ENCODE assay signal across 10 cellular contexts in the genomic region with DNA sequence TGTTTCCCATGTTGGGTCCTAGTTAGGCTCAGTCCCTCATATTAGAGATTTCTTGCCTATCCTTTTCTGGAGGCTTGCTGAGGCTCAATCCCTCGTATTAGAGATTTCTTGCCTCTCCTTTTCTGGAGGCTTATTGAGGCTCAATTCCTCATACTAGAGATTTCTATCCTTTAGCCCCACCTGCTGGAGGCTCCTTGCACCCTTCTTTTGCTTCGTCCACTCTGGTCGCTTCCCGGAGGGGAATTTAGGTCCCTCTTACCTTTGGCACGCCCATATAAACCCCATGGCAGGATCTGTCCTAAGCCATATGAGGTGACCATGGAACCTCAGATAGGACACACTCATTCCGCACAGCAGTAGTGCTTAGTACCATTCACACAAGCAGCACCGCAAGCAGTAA. TPM values are rescaled to one million over a fixed set of nuclear protein-coding genes. Genes with fewer than 3 reads are reported as not detected.
DNase-seq lines count a peak whose midpoint lies in the region; ATAC-seq and TF ChIP-seq lines count a peak whose summit lies in the region.
"Had no signal": no experiment of that assay in that cellular context is flagged by ENCODE, and none has a peak within 500 bp of the region (broad histone marks: within the 10 kb centered on the region; RNA-seq: fewer than 3 reads in every experiment).

No MANE protein-coding gene starts in this region.

- no peaks in the 10 kb centered on the region for H3K36me3 ChIP-seq in Loucy (ENCODE audit: insufficient read depth, low read length)
- no peaks in the 10 kb centered on the region for H3K36me3 ChIP-seq in neural progenitor cell
- no peaks in the 10 kb centered on the region for H3K36me3 ChIP-seq in left lung
- H3K36me3 ChIP-seq: suprapubic skin had no signal

- H3K27me3 Mint-ChIP-seq in neural progenitor cell (ENCODE audit: insufficient read depth, low read depth) = peaks cover 2% of the 10 kb centered on the region
- peaks cover 2% of the 10 kb centered on the region for H3K27me3 Mint-ChIP-seq in endothelial cell (ENCODE audit: unreplicated experiment)
- no peaks in the 10 kb centered on the region for H3K27me3 Mint-ChIP-seq in Calu3 (ENCODE audit: unreplicated experiment)

- H3K9me3 Mint-ChIP-seq in neural progenitor cell = peaks cover 25% of the 10 kb centered on the region
- no peaks in the 10 kb centered on the region for H3K9me3 Mint-ChIP-seq in endothelial cell (ENCODE audit: unreplicated experiment)
- peaks cover 4% of the 10 kb centered on the region for H3K9me3 Mint-ChIP-seq in Calu3 (ENCODE audit: low read depth, unreplicated experiment)

- H4K20me1 ChIP-seq in Loucy (ENCODE audit: insufficient read depth, low read length, poor library complexity, severe bottlenecking) (no peaks in the 10 kb centered on the region), neural progenitor cell (ENCODE audit: low read depth) (no peaks in the 10 kb centered on the region)

- H3K79me2 ChIP-seq in Loucy (ENCODE audit: insufficient read depth, low read length) (no peaks in the 10 kb centered on the region), neural progenitor cell (ENCODE audit: low read depth) (no peaks in the 10 kb centered on the region)

- H3K27ac Mint-ChIP-seq in neural progenitor cell (no peak overlapping the region), endothelial cell (ENCODE audit: unreplicated experiment) (no peak overlapping the region), Calu3 (ENCODE audit: unreplicated experiment) (no peak overlapping the region)

- H3K9me2 ChIP-seq in Loucy (replicated peaks; ENCODE audit: low read depth, low read length) = no peaks in the 10 kb centered on the region

- H3K4me1 Mint-ChIP-seq in neural progenitor cell = peaks cover 11% of the 10 kb centered on the region
- H3K4me1 Mint-ChIP-seq in endothelial cell (ENCODE audit: unreplicated experiment) = peaks cover 2% of the 10 kb centered on the region
- H3K4me1 Mint-ChIP-seq in Calu3 (ENCODE audit: low read depth, unreplicated experiment) = no peaks in the 10 kb centered on the region

- peaks cover 5% of the 10 kb centered on the region for H3K4me1 ChIP-seq in Loucy (ENCODE audit: insufficient read depth, low read length, poor library complexity, severe bottlenecking)
- peaks cover 15% of the 10 kb centered on the region for H3K4me1 ChIP-seq in neural progenitor cell
- no peaks in the 10 kb centered on the region for H3K4me1 ChIP-seq in left lung
- H3K4me1 ChIP-seq: suprapubic skin had no signal

- H3K4me3 Mint-ChIP-seq in neural progenitor cell = no peak overlapping the region
- no peak overlapping the region for H3K4me3 Mint-ChIP-seq in endothelial cell (ENCODE audit: unreplicated experiment)
- H3K4me3 Mint-ChIP-seq in Calu3 (ENCODE audit: low read depth, unreplicated experiment) = no peak overlapping the region

- DNase-seq in DMS53 (lab: John Stamatoyannopoulos, UW) (peak; percentile 61), DMS53 treated with DMSO at 0.1 percent for 48 hours (lab: John Stamatoyannopoulos, UW; ENCODE audit: unreplicated experiment) (no peak), choroid plexus epithelial cell (ENCODE audit: low read depth) (peak; percentile 39), neural progenitor cell (ENCODE audit: low spot score) (peak; percentile 82), left lung (no peak), endothelial cell (ENCODE audit: low spot score) (no peak), Calu3 (no peak)
- DNase-seq: cerebellar nuclear complex had no signal

- H3K9ac ChIP-seq in Loucy (ENCODE audit: low read depth, low read length, poor library complexity, severe bottlenecking) = no peak overlapping the region
- no peak overlapping the region for H3K9ac ChIP-seq in neural progenitor cell

- BruUV-seq in Calu3 (replicated peaks; lab: Mats Ljungman, UMichigan) = no TSS peak

- no peak overlapping the region for H2AFZ ChIP-seq in Loucy (ENCODE audit: low read length)
- H2AFZ ChIP-seq in neural progenitor cell (replicated peaks) = no peak overlapping the region

- H3K27ac ChIP-seq in neural progenitor cell (no peak overlapping the region), left lung (no peak overlapping the region)
- H3K27ac ChIP-seq: suprapubic skin had no signal

- H3K4me3 ChIP-seq in Loucy (ENCODE audit: low read length, poor library complexity, severe bottlenecking) = no peak overlapping the region
- H3K4me3 ChIP-seq in choroid plexus epithelial cell (ENCODE audit: low read depth, low read length) = no peak overlapping the region
- no peak overlapping the region for H3K4me3 ChIP-seq in neural progenitor cell
- H3K4me3 ChIP-seq in left lung = no peak overlapping the region
- H3K4me3 ChIP-seq: suprapubic skin had no signal

- ATAC-seq in left lung = no peak

- H3K27me3 ChIP-seq in Loucy (ENCODE audit: insufficient read depth, low read length, poor library complexity, severe bottlenecking) = no peaks in the 10 kb centered on the region
- peaks cover 13% of the 10 kb centered on the region for H3K27me3 ChIP-seq in neural progenitor cell
- H3K27me3 ChIP-seq in left lung = no peaks in the 10 kb centered on the region
- H3K27me3 ChIP-seq: suprapubic skin had no signal

- H3F3A ChIP-seq in Loucy (ENCODE audit: low read depth) (no peaks in the 10 kb centered on the region), neural progenitor cell (ENCODE audit: low read depth) (peaks cover 4% of the 10 kb centered on the region)

- H3K36me3 Mint-ChIP-seq in neural progenitor cell = peaks cover 12% of the 10 kb centered on the region
- H3K36me3 Mint-ChIP-seq in endothelial cell (ENCODE audit: low read depth, unreplicated experiment) = peaks cover 15% of the 10 kb centered on the region
- H3K36me3 Mint-ChIP-seq in Calu3 (ENCODE audit: insufficient read depth, unreplicated experiment) = no peaks in the 10 kb centered on the region

- intact Hi-C loops in left lung (cut with DNase I) (loop anchor here in 1 of 2 donors (10.0 kb wide), 1 partner anchor 150 kb away; the partner anchor contains the start of gene SEPTIN3), Calu3 (cut with micrococcal nuclease; ENCODE audit: unreplicated experiment) (no loop called here)

- H3K9me3 ChIP-seq in Loucy (ENCODE audit: insufficient read depth, low read depth, low read length) = peaks cover 6% of the 10 kb centered on the region; the same call in 1 of the 2 replicates
- no peaks in the 10 kb centered on the region for H3K9me3 ChIP-seq in neural progenitor cell (ENCODE audit: low read depth)
- H3K9me3 ChIP-seq in left lung = peaks cover 0 to 16% of the 10 kb centered on the region in 2 donors
- H3K9me3 ChIP-seq: suprapubic skin had no signal

- H3K4me2 ChIP-seq in Loucy (ENCODE audit: low read depth, low read length, poor library complexity, severe bottlenecking) (no peak overlapping the region), neural progenitor cell (no peak overlapping the region)

- CTCF ChIA-PET in Calu3 (lab: Charles Lee) = no interaction called here

- peak; percentile 59 for TF ChIP-seq CTCF in Loucy (conservative IDR thresholded peaks at IDR 0.05; ENCODE audit: low read length)
- peak; percentile 55 for TF ChIP-seq CTCF in choroid plexus epithelial cell (conservative IDR thresholded peaks at IDR 0.05; ENCODE audit: low read depth, low read length)
- peak; percentile 71 for TF ChIP-seq CTCF in neural progenitor cell (IDR thresholded peaks at IDR 0.05)
- TF ChIP-seq CTCF in left lung (IDR thresholded peaks at IDR 0.05) = no peak
- TF ChIP-seq CTCF in endothelial cell (IDR thresholded peaks at IDR 0.05; ENCODE audit: unreplicated experiment) = no peak
- TF ChIP-seq CTCF in Calu3 (IDR thresholded peaks at IDR 0.05; ENCODE audit: unreplicated experiment) = no peak

RNA-seq across cellular contexts. Expression of gene CYP2D6, which starts 15.9 kb away (rescaled TPM):
- total RNA-seq in neural progenitor cell (ENCODE audit: low replicate concordance) = 0.24 and 1.5 TPM in 2 replicates
- total RNA-seq in left lung = 1 to 10 TPM in 1 of 2 donors, under 1 TPM in 1; 0.96 to 1.1 TPM
- 3.2 TPM for total RNA-seq in endothelial cell (ENCODE audit: unreplicated experiment)
- total RNA-seq in Calu3 (2022) = 9.3 and 10.7 TPM in 2 replicates

RNA-seq across cellular contexts. Expression of gene NDUFA6, which starts 24.1 kb away (rescaled TPM):
- total RNA-seq in neural progenitor cell (ENCODE audit: low replicate concordance) (100 and 132 TPM in 2 replicates), left lung (10 to 100 TPM; 64.8 to 69.7 TPM), endothelial cell (ENCODE audit: unreplicated experiment) (54.9 TPM), Calu3 (2022) (61.6 and 68.0 TPM in 2 replicates)

RNA-seq across cellular contexts. Expression of gene SMDT1, which starts 35.2 kb away (rescaled TPM):
- 2.9 and 6.3 TPM in 2 replicates for total RNA-seq in neural progenitor cell (ENCODE audit: low replicate concordance)
- total RNA-seq in left lung = 10 to 100 TPM; 73.2 to 94.6 TPM
- 61.1 TPM for total RNA-seq in endothelial cell (ENCODE audit: unreplicated experiment)
- total RNA-seq in Calu3 (2022) = 60.8 and 65.5 TPM in 2 replicates

RNA-seq across cellular contexts. Expression of gene PHETA2, which starts 40.7 kb away (rescaled TPM):
- total RNA-seq in neural progenitor cell (ENCODE audit: low replicate concordance) (0.79 and 2.3 TPM in 2 replicates), left lung (10 to 100 TPM; 18.7 to 20.4 TPM), endothelial cell (ENCODE audit: unreplicated experiment) (3.5 TPM), Calu3 (2022) (1.3 and 1.5 TPM in 2 replicates)

RNA-seq across cellular contexts. Expression of gene NAGA, which starts 44.1 kb away (rescaled TPM):
- total RNA-seq in neural progenitor cell (ENCODE audit: low replicate concordance) = 14.9 and 29.1 TPM in 2 replicates
- total RNA-seq in left lung = 10 to 100 TPM; 30.5 to 35.6 TPM
- 26.0 TPM for total RNA-seq in endothelial cell (ENCODE audit: unreplicated experiment)
- 24.3 and 27.2 TPM in 2 replicates for total RNA-seq in Calu3 (2022)

Comparison
In these comparisons a context has a peak if more than half of its experiments do, and no peak if none do; other contexts are left out.
1. DNase-seq: peak in DMS53 (single experiment), choroid plexus epithelial cell (single experiment) and neural progenitor cell (single experiment); none in DMS53 treated with DMSO at 0.1 percent for 48 hours (single experiment), left lung (0 of 2), endothelial cell (single experiment) and Calu3 (single experiment).
2. CTCF ChIP-seq: peak in Loucy (single experiment), choroid plexus epithelial cell (single experiment) and neural progenitor cell (single experiment); none in left lung (0 of 2), endothelial cell (single experiment) and Calu3 (single experiment).